Comparison of ENCODE assay signal across 29 cellular contexts in genomic region chr17:3566551-3566950, GRCh38. TPM values are rescaled to one million over a fixed set of nuclear protein-coding genes. Genes with fewer than 3 reads are reported as not detected.
"Had no signal": no experiment of that assay in that cellular context is flagged by ENCODE, and none has a peak within 500 bp of the region (broad histone marks: within the 10 kb centered on the region; RNA-seq: fewer than 3 reads in every experiment).

No MANE protein-coding gene starts in this region.

- H3K4me1 ChIP-seq: ascending aorta, breast epithelium had no signal

- FAIRE-seq: colon had no signal

- DNase-seq: activated CD4-positive, alpha-beta memory T cell treated with anti-CD3 and anti-CD28 coated beads for 36 hours; activated CD4-positive, alpha-beta T cell treated with anti-CD3 and anti-CD28 coated beads for 36 hours; activated CD4-positive, alpha-beta T cell treated with anti-CD3 and anti-CD28 coated beads, Interleukin-2, amount 10 ng/mL, durations not matched to agents 24 days and 14 days; activated CD4-positive, CD25-positive, alpha-beta regulatory T cell; activated CD4-positive, CD25-positive, alpha-beta regulatory T cell treated with anti-CD3 and anti-CD28 coated beads, Interleukin-2, amount 50 U/mL, for 72 hours; activated CD8-positive, alpha-beta memory T cell treated with anti-CD3 and anti-CD28 coated beads, Interleukin-2, amount 10 ng/mL, durations not matched to agents 7 days and 5 days; activated CD8-positive, alpha-beta memory T cell treated with anti-CD3 and anti-CD28 coated beads, Interleukin-2, amount 50 U/mL, for 48 hours; activated CD8-positive, alpha-beta T cell treated with anti-CD3 and anti-CD28 coated beads, Interleukin-2, amount 10 ng/mL, durations not matched to agents 7 days and 5 days; activated gamma-delta T cell; activated naive CD4-positive, alpha-beta T cell; activated naive CD4-positive, alpha-beta T cell treated with anti-CD3 and anti-CD28 coated beads, Interleukin-2, amount 10 ng/mL, durations not matched to agents 7 days and 5 days; activated naive CD8-positive, alpha-beta T cell treated with anti-CD3 and anti-CD28 coated beads, Interleukin-2, amount 10 ng/mL, durations not matched to agents 7 days and 5 days; activated T-cell treated with anti-CD3 and anti-CD28 coated beads for 4 hours; activated T-cell treated with anti-CD3 and anti-CD28 coated beads, Interleukin-2, amount 50 U/mL, for 24 hours; activated T-cell treated with anti-CD3 and anti-CD28 coated beads, Interleukin-2, amount 50 U/mL, for 72 hours; caudate nucleus; cortex of kidney; dermis blood vessel endothelial cell; effector CD4-positive, alpha-beta T cell; effector memory CD8-positive, alpha-beta T cell; erythroblast; foreskin melanocyte; T-helper 2 cell had no signal

- H3K36me3 ChIP-seq: breast epithelium had no signal

- H3K4me3 ChIP-seq: ascending aorta, breast epithelium, esophagus muscularis mucosa, gastroesophageal sphincter had no signal

- H3K27ac ChIP-seq: ascending aorta, breast epithelium, esophagus muscularis mucosa, gastroesophageal sphincter had no signal

- ATAC-seq: activated CD4-positive, alpha-beta T cell treated with anti-CD3 and anti-CD28 coated beads for 36 hours; activated CD8-positive, alpha-beta memory T cell treated with anti-CD3 and anti-CD28 coated beads, Interleukin-2, amount 10 ng/mL, durations not matched to agents 7 days and 5 days; activated CD8-positive, alpha-beta T cell treated with anti-CD3 and anti-CD28 coated beads, Interleukin-2, amount 10 ng/mL, durations not matched to agents 7 days and 5 days; activated naive CD4-positive, alpha-beta T cell treated with anti-CD3 and anti-CD28 coated beads, Interleukin-2, amount 50 U/mL, for 72 hours; activated T-cell treated with anti-CD3 and anti-CD28 coated beads, Interleukin-2, amount 50 U/mL, for 72 hours; effector memory CD8-positive, alpha-beta T cell; gastroesophageal sphincter had no signal

- H3K9me3 ChIP-seq: ascending aorta, breast epithelium, esophagus muscularis mucosa, gastroesophageal sphincter had no signal

- H3K27me3 ChIP-seq: ascending aorta, breast epithelium, esophagus muscularis mucosa, gastroesophageal sphincter had no signal

RNA-seq across cellular contexts. Expression of gene TRPV3, which starts 8.9 kb away (rescaled TPM):
- total RNA-seq: dermis blood vessel endothelial cell had no signal
